In the genomic region with DNA sequence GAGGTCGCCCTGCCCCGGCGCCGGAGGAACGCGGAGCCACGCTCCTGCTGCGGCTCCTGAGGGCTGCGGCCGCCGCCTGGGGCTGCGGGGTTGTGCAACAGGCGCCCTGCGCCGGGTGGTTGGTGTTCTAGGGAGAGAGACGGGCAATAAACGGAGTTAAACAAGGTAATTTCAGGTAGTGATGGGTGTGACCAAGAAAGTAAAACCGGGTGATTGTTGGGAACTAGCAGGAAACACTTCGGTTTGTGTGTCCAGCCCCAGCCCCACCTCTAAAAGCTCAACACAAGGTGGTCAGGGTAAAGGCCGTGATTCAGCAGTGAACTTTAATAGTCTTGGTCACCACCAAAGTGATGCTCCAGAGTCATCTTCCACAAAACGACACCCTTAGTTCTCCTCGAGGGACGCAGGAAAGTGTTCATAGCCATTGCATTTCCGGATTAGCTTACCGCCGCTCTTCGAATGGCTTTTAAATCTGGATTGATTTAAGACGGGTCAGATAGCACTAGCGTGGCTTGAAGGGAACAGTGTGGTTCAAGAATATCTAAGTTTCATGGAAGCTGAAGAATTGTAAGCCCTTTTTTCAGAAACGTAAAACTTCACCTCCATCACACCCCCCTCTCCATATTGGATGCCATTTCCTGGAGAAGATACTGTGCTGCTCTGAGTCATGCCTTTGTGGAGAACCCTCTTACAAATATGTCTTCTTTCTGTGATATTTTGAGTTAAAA, we compare ENCODE assay signal across 8 cellular contexts. TPM values are rescaled to one million over a fixed set of nuclear protein-coding genes. Genes with fewer than 3 reads are reported as not detected.
DNase-seq lines count a peak whose midpoint lies in the region; ATAC-seq, FAIRE-seq and TF ChIP-seq lines count a peak whose summit lies in the region.

No MANE protein-coding gene starts in this region.

- peak overlapping the region; percentile 99 for H3K4me3 Mint-ChIP-seq in T-helper 17 cell

- FAIRE-seq in H1 (lab: Jason Lieb, UNC), result no peak
- no peak for FAIRE-seq in urothelium cell line (lab: Jason Lieb, UNC)

- H4K20me1 ChIP-seq in Loucy (ENCODE audit: insufficient read depth, low read length, poor library complexity, severe bottlenecking) (peaks cover 41% of the 10 kb centered on the region), H1 (replicated peaks in 1 of 2; ENCODE audit: control insufficient read depth in 1 of 2, insufficient read depth in 2 of 2, low read length in 2 of 2) (peaks cover 2 to 5% of the 10 kb centered on the region in 2 experiments)

- peaks cover 2% of the 10 kb centered on the region; the same call in 1 of the 2 replicates for H3K23me2 ChIP-seq in H1 (ENCODE audit: low read depth, low read length)

- WGBS in H1 (ENCODE audit: extremely low coverage in 1 of 2, insufficient coverage in 1 of 2, insufficient read length in 1 of 2, insufficient replicate concordance in 2 of 2, low coverage in 1 of 2, low lambda C conversion rate in 2 of 2, missing lambda C conversion rate in 1 of 2), 2 experiments, result 2% methylated on average over 30 of the region's 30 CpGs; no CpG with 5 or more reads in 1 of the 2 experiments

- TF ChIP-seq EP300 in H1 (IDR thresholded peaks at IDR 0.05; ENCODE audit: borderline replicate concordance in 1 of 2, low read depth in 2 of 2, low read length in 2 of 2), result no peak

- H4K8ac ChIP-seq in H1 (ENCODE audit: extremely low read depth, insufficient read depth, low read length), result peak overlapping the region; percentile 98

- H2BK5ac ChIP-seq in H1 (ENCODE audit: low read depth, low read length), result peak overlapping the region; percentile 98

- peak overlapping the region; percentile 96 for H3K27ac Mint-ChIP-seq in T-helper 17 cell

- no peak overlapping the region for H3K4ac ChIP-seq in H1 (replicated peaks; ENCODE audit: insufficient read length, low read depth, low read length)

- TF ChIP-seq CTCF in Loucy (conservative IDR thresholded peaks at IDR 0.05; ENCODE audit: low read length), result no peak
- TF ChIP-seq CTCF in H1 (IDR thresholded peaks at IDR 0.05; ENCODE audit: control extremely low read depth in 1 of 3, insufficient read depth in 1 of 3, low read depth in 1 of 3, low read length in 3 of 3), result no peak
- TF ChIP-seq CTCF in mucosa of descending colon (IDR thresholded peaks at IDR 0.05), result no peak

- H3K27me3 ChIP-seq in Loucy (ENCODE audit: insufficient read depth, low read length, poor library complexity, severe bottlenecking) (no peaks in the 10 kb centered on the region), H1 (replicated peaks in 1 of 4; ENCODE audit: control insufficient read depth in 3 of 4, extremely low read depth in 1 of 4, insufficient read depth in 3 of 4, low read length in 3 of 4) (peaks cover 0 to 2% (median 0%) of the 10 kb centered on the region in 4 experiments; a peak in 1 of 7 replicates)

- no peak for TF ChIP-seq POLR2A in H1 (IDR thresholded peaks at IDR 0.05; ENCODE audit: control extremely low read depth in 1 of 2, low read depth in 2 of 2, low read length in 2 of 2)

- peak overlapping the region; percentile 92 for H3K9ac ChIP-seq in Loucy (ENCODE audit: low read depth, low read length, poor library complexity, severe bottlenecking)
- H3K9ac ChIP-seq in H1 (replicated peaks in 1 of 4; ENCODE audit: extremely low read depth in 1 of 4, low read depth in 3 of 4, low read length in 3 of 4), result peak overlapping the region; percentile 94 to 98 (median 96)

- H2AK5ac ChIP-seq in H1 (ENCODE audit: low read depth, low read length), result peak overlapping the region; percentile 48; the same call in 1 of the 2 replicates

- H3K4me2 ChIP-seq in Loucy (ENCODE audit: low read depth, low read length, poor library complexity, severe bottlenecking), result peak overlapping the region; percentile 85
- peak overlapping the region; percentile 74 to 76 for H3K4me2 ChIP-seq in H1 (ENCODE audit: insufficient read depth in 1 of 2, low read depth in 2 of 2, low read length in 2 of 2)

- H3K79me1 ChIP-seq in H1 (ENCODE audit: low read depth, low read length), result no peaks in the 10 kb centered on the region

- peaks cover 4% of the 10 kb centered on the region for H3K36me3 Mint-ChIP-seq in T-helper 17 cell (ENCODE audit: low read depth)

- no peak overlapping the region for H2BK120ac ChIP-seq in H1 (replicated peaks; ENCODE audit: low read depth, low read length)

- H2BK20ac ChIP-seq in H1 (ENCODE audit: low read length), result no peak overlapping the region

- peak overlapping the region; percentile 20 for H4K91ac ChIP-seq in H1 (replicated peaks; ENCODE audit: insufficient read length, low read length)

- H2AFZ ChIP-seq in Loucy (ENCODE audit: low read length) (peak overlapping the region; percentile 94), H1 (ENCODE audit: low read length) (0 out of 2 replicates have a peak overlapping the region, but pooled peaks have one; percentile 84)

- peaks cover 40% of the 10 kb centered on the region for H3K4me1 ChIP-seq in Loucy (ENCODE audit: insufficient read depth, low read length, poor library complexity, severe bottlenecking)
- H3K4me1 ChIP-seq in H1 (replicated peaks in 1 of 4; ENCODE audit: control insufficient read depth in 3 of 4, insufficient read depth in 4 of 4, low read length in 3 of 4), result peaks cover 0 to 5% (median 0%) of the 10 kb centered on the region in 4 experiments; a peak in 2 of 7 replicates
- H3K4me1 ChIP-seq in mucosa of descending colon (ENCODE audit: low read depth), result peaks cover 34% of the 10 kb centered on the region

- DNase-seq in NCI-H2029 treated with DMSO at 0.1 percent for 48 hours (lab: John Stamatoyannopoulos, UW) (peak; percentile 28), NCI-H2029 (lab: John Stamatoyannopoulos, UW) (no peak), H4 (ENCODE audit: low spot score) (peak; percentile 54), T-helper 17 cell (peak in 1 of 3 donors; percentile 8), H1 (ENCODE audit: low read depth in 1 of 2, low spot score in 2 of 2) (no peak), mucosa of descending colon (peak; percentile 84 to 87 (median 87)), urothelium cell line (ENCODE audit: low spot score) (peak; percentile 16)

- peak overlapping the region; percentile 93 for H3K4me3 ChIP-seq in Loucy (ENCODE audit: low read length, poor library complexity, severe bottlenecking)
- peak overlapping the region; percentile 79 to 97 (median 92) for H3K4me3 ChIP-seq in H1 (ENCODE audit: extremely low read depth in 1 of 4, insufficient read depth in 2 of 4, low read depth in 3 of 4, low read length in 4 of 4)
- H3K4me3 ChIP-seq in mucosa of descending colon, result peak overlapping the region; percentile 79

- H3K4me1 Mint-ChIP-seq in T-helper 17 cell, result peaks cover 30% of the 10 kb centered on the region

- H3K9me3 ChIP-seq in Loucy (ENCODE audit: insufficient read depth, low read depth, low read length) (no peaks in the 10 kb centered on the region), T-helper 17 cell (ENCODE audit: control insufficient read depth, low read length, poor library complexity, severe bottlenecking) (no peaks in the 10 kb centered on the region), H1 (ENCODE audit: insufficient read depth in 2 of 2, low read depth in 1 of 2, low read length in 1 of 2) (no peaks in the 10 kb centered on the region), mucosa of descending colon (no peaks in the 10 kb centered on the region)

- POLR2A ChIA-PET in H1 (lab: Charles Lee; ENCODE audit: partially characterized antibody), result interaction anchor here (0.9 to 2.1 kb wide), 7 partner anchors 12 to 142 kb away, joined by 3 to 7 read pairs (median 4); no protein-coding TSS in a partner anchor

- no peak overlapping the region for H2BK15ac ChIP-seq in H1 (ENCODE audit: low read length)

- TF ChIP-seq RAD21 in H1 (IDR thresholded peaks at IDR 0.05 in 1 of 2, conservative IDR thresholded peaks at IDR 0.05 in 1 of 2; ENCODE audit: low read depth in 2 of 2, low read length in 2 of 2), result no peak

- H3K27me3 Mint-ChIP-seq in T-helper 17 cell, result no peaks in the 10 kb centered on the region

- ATAC-seq in T-helper 17 cell (peak; percentile 14), mucosa of descending colon (peak; percentile 84)

- H3K56ac ChIP-seq in H1 (replicated peaks; ENCODE audit: insufficient read length, low read depth, low read length), result no peak overlapping the region

- H3K79me2 ChIP-seq in Loucy (ENCODE audit: insufficient read depth, low read length) (peaks cover 53% of the 10 kb centered on the region), H1 (ENCODE audit: control insufficient read depth in 1 of 2, insufficient read depth in 2 of 2, low read length in 2 of 2) (peaks cover 3 to 50% of the 10 kb centered on the region in 2 experiments)

- H3K36me3 ChIP-seq in Loucy (ENCODE audit: insufficient read depth, low read length) (no peaks in the 10 kb centered on the region), H1 (ENCODE audit: control insufficient read depth in 2 of 4, insufficient read depth in 4 of 4, low read length in 3 of 4) (peaks cover 0 to 12% (median under 1%) of the 10 kb centered on the region in 4 experiments; a peak in 2 of 8 replicates), mucosa of descending colon (ENCODE audit: low read depth) (no peaks in the 10 kb centered on the region)

- H2BK12ac ChIP-seq in H1 (ENCODE audit: low read depth, low read length), result peak overlapping the region; percentile 42; the same call in 1 of the 2 replicates

- no peaks in the 10 kb centered on the region for H3F3A ChIP-seq in Loucy (ENCODE audit: low read depth)

- H3K18ac ChIP-seq in H1 (ENCODE audit: extremely low read depth, low read length), result peak overlapping the region; percentile 12; the same call in 1 of the 2 replicates

- peak overlapping the region; percentile 93 for H3K27ac ChIP-seq in H1 (ENCODE audit: low read depth, low read length)

- intact Hi-C loops in mucosa of descending colon (cut with DNase I, micrococcal nuclease), result loop anchor here in 1 of 2 donors (5.0 kb wide), 1 partner anchor 139 kb away; a partner anchor contains a TSS

- no peaks in the 10 kb centered on the region for H3K9me2 ChIP-seq in Loucy (replicated peaks; ENCODE audit: low read depth, low read length)

- peak overlapping the region; percentile 99 for H4K5ac ChIP-seq in H1 (ENCODE audit: insufficient read length, low read depth, low read length)

- H3K14ac ChIP-seq in H1 (ENCODE audit: insufficient read length), result no peak overlapping the region

- no peak overlapping the region for H3K23ac ChIP-seq in H1 (ENCODE audit: insufficient read length)

- CTCF ChIA-PET in H1 (lab: Charles Lee; ENCODE audit: partially characterized antibody), result interaction anchor here (0.7 to 2.8 kb wide), 27 partner anchors 11 to 202 kb away, joined by 3 to 14 read pairs (median 4); a partner anchor contains a TSS

RNA-seq across cellular contexts. Expression of a gene that starts 0.7 kb away (rescaled TPM):
- 161 and 206 TPM in 2 replicates for total RNA-seq in H4 (2014; rRNA removed; shearing (Covaris generic))
- total RNA-seq in T-helper 17 cell (10 to 100 TPM; 58.3 to 68.2 TPM), mucosa of descending colon (100 to 1,000 TPM; 107 to 144 (median 112) TPM)
- total RNA-seq in H1 (2021; fragmentation: NEBNext Ultra II Directional; extraction: Animal tissue kit (Norgen Biotek cat#: 25700)), result 108 and 113 TPM in 2 replicates
- polyA plus RNA-seq in H1 (2011; rRNA removed), result 59.5 and 78.4 TPM in 2 replicates
- 107 TPM for polyA plus RNA-seq in H1 (2011; cell fraction: cytosol; rRNA removed)
- 17.3 TPM for polyA plus RNA-seq in H1 (2011; cell fraction: nucleus; rRNA removed)
- 85.1 to 135 TPM (median 91.4 TPM) in 4 replicates for polyA plus RNA-seq in H1 (2012, experiment 1 of 2)
- polyA plus RNA-seq in H1 (2012, experiment 2 of 2), result 90.6 TPM
- 105 TPM for polyA plus RNA-seq in H1 (2013, experiment 1 of 2)
- polyA plus RNA-seq in H1 (2013, experiment 2 of 2), result 107 TPM
- polyA minus RNA-seq in H1 (2011; rRNA and poly(A)+ RNA removed), result 25.4 and 26.4 TPM in 2 replicates
- polyA minus RNA-seq in H1 (2011; cell fraction: cytosol; rRNA and poly(A)+ RNA removed), result 31.1 TPM
- 15.2 TPM for polyA minus RNA-seq in H1 (2011; cell fraction: nucleus; rRNA and poly(A)+ RNA removed)

RNA-seq across cellular contexts. Expression of a gene that starts 24.4 kb away (rescaled TPM):
- total RNA-seq in H4 (2014; rRNA removed; shearing (Covaris generic)), result not detected in 2 replicates
- total RNA-seq in T-helper 17 cell (under 1 TPM; 0.18 to 0.20 TPM), mucosa of descending colon (not detected)
- not detected in 2 replicates for total RNA-seq in H1 (2021; fragmentation: NEBNext Ultra II Directional; extraction: Animal tissue kit (Norgen Biotek cat#: 25700))
- polyA plus RNA-seq in H1 (2011; rRNA removed), result not detected in 2 replicates
- polyA plus RNA-seq in H1 (2011; cell fraction: cytosol; rRNA removed), result not detected
- not detected for polyA plus RNA-seq in H1 (2011; cell fraction: nucleus; rRNA removed)
- not detected in 4 replicates for polyA plus RNA-seq in H1 (2012, experiment 1 of 2)
- polyA plus RNA-seq in H1 (2012, experiment 2 of 2), result not detected
- not detected for polyA plus RNA-seq in H1 (2013, experiment 1 of 2)
- polyA plus RNA-seq in H1 (2013, experiment 2 of 2), result 0.02 TPM
- not detected in 2 replicates for polyA minus RNA-seq in H1 (2011; rRNA and poly(A)+ RNA removed)
- not detected for polyA minus RNA-seq in H1 (2011; cell fraction: cytosol; rRNA and poly(A)+ RNA removed)
- polyA minus RNA-seq in H1 (2011; cell fraction: nucleus; rRNA and poly(A)+ RNA removed), result not detected

Comparison
In these comparisons a context has a peak if more than half of its experiments do, and no peak if none do; other contexts are left out.
1. DNase-seq: peak in NCI-H2029 treated with DMSO at 0.1 percent for 48 hours (single experiment), H4 (single experiment), mucosa of descending colon (3 of 3) and urothelium cell line (single experiment); none in NCI-H2029 (single experiment) and H1 (0 of 2).
2. Peak in every context shown above with its lines, with median percentiles within 50 percentile points of each other: H3K4me3 ChIP-seq.